In the genomic region with DNA sequence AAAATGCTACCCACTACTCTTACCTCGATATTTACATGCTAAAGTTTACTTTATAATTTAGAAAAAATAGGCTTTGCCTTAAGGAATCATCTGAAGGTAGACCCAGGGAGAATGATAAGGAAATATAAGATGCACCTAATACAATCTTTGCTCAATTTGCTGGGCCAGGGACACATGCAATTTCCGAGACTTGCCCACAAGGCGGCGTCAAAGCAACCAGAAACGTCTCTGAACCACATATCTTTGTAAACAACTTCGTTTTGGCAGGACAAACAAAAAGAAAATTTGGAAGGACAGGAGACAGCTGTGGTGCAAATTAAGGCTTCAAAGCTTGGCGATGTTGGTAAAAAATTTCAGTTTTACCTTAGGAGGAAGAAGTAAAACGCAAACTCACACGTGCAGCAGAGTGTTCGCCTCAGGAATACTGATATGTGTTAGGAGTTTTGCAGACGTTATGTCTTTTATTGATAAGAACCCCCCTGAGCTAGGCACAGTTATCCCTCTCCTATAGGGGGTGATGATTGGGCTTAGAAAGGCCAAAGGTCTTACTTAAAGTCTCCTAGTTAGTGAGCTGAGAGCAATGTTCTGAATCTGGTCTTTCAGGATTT, we compare ENCODE assay signal across 8 cellular contexts.
DNase-seq lines count a peak whose midpoint lies in the region; TF ChIP-seq lines count a peak whose summit lies in the region.

No MANE protein-coding gene starts in this region.

- H3K36me3 ChIP-seq in adrenal gland (replicated peaks in 1 of 2) (no peaks in the 10 kb centered on the region), smooth muscle cell (ENCODE audit: low read depth) (no peaks in the 10 kb centered on the region)

- H4K20me1 ChIP-seq in smooth muscle cell (ENCODE audit: low read depth), result no peaks in the 10 kb centered on the region

- no peak for DNase-seq in AG04449 (ENCODE audit: low read depth, low spot score)
- DNase-seq in GM20000 (ENCODE audit: low spot score), result peak; percentile 57
- peak; percentile 14 for DNase-seq in SW480 (ENCODE audit: low spot score)
- peak; percentile 23 to 76 (median 43) for DNase-seq in adrenal gland
- DNase-seq in hepatic stellate cell (ENCODE audit: low spot score), result peak; percentile 11
- DNase-seq in smooth muscle cell (lab: John Stamatoyannopoulos, UW; ENCODE audit: unreplicated experiment), result no peak
- DNase-seq in NCI-H2227 (lab: John Stamatoyannopoulos, UW; ENCODE audit: unreplicated experiment), result no peak
- DNase-seq in NCI-H2196 treated with DMSO at 0.1 percent for 48 hours (lab: John Stamatoyannopoulos, UW; ENCODE audit: unreplicated experiment), result no peak

- TF ChIP-seq POLR2A in adrenal gland (IDR thresholded peaks at IDR 0.05), result no peak

- no peaks in the 10 kb centered on the region for H3K79me2 ChIP-seq in smooth muscle cell (ENCODE audit: low read depth)

- H3K4me1 ChIP-seq in adrenal gland (replicated peaks in 1 of 2), result no peaks in the 10 kb centered on the region
- no peaks in the 10 kb centered on the region for H3K4me1 ChIP-seq in smooth muscle cell (ENCODE audit: low read depth)

- no peak overlapping the region for H3K4me3 ChIP-seq in AG04449 (ENCODE audit: low read depth, low read length)
- H3K4me3 ChIP-seq in adrenal gland, result no peak overlapping the region
- no peak overlapping the region for H3K4me3 ChIP-seq in smooth muscle cell

- POLR2A ChIA-PET in AG04449 (lab: Yijun Ruan, JAX), result no interaction called here

- no peak overlapping the region for H3K27ac ChIP-seq in adrenal gland
- H3K27ac ChIP-seq in smooth muscle cell (ENCODE audit: low read depth), result no peak overlapping the region

- no peaks in the 10 kb centered on the region for H3K9me3 ChIP-seq in adrenal gland (replicated peaks in 1 of 3)
- H3K9me3 ChIP-seq in smooth muscle cell (replicated peaks; ENCODE audit: low read depth), result no peaks in the 10 kb centered on the region

- H2AFZ ChIP-seq in smooth muscle cell (ENCODE audit: low read depth), result no peak overlapping the region

- intact Hi-C loops in adrenal gland (cut with DNase I), result loop anchor here in 1 of 2 donors (10.0 kb wide), 1 partner anchor 229 kb away; no protein-coding TSS in a partner anchor

- no peak overlapping the region for H3K9ac ChIP-seq in smooth muscle cell (ENCODE audit: low read depth)

- CTCF ChIA-PET in AG04449 (lab: Yijun Ruan, JAX), result interaction anchor here (0.9 to 1.7 kb wide), 6 partner anchors 12 to 965 kb away, joined by 3 to 7 read pairs (median 4); partner anchors contain the start of gene SFMBT2

- 15 to 21% (median 17%) methylated on average over 11 of the region's 11 CpGs for WGBS in adrenal gland, 4 donors
- WGBS in smooth muscle cell (ENCODE audit: low lambda C conversion rate), result 40% methylated on average over 11 of the region's 11 CpGs

- no peak overlapping the region for H3K4me2 ChIP-seq in smooth muscle cell

- H3F3A ChIP-seq in smooth muscle cell (ENCODE audit: low read depth), result no peaks in the 10 kb centered on the region

- H3K27me3 ChIP-seq in adrenal gland (no peaks in the 10 kb centered on the region), smooth muscle cell (ENCODE audit: low read depth) (no peaks in the 10 kb centered on the region)

- TF ChIP-seq CTCF in AG04449 (IDR thresholded peaks at IDR 0.05; ENCODE audit: insufficient read depth, low read length, missing control alignments), result peak; percentile 55
- peak; percentile 48 for TF ChIP-seq CTCF in GM20000 (IDR thresholded peaks at IDR 0.05; ENCODE audit: extremely low read depth, missing control alignments)
- peak; percentile 39 to 59 (median 50) for TF ChIP-seq CTCF in adrenal gland (IDR thresholded peaks at IDR 0.05)
- peak; percentile 53 for TF ChIP-seq CTCF in smooth muscle cell (IDR thresholded peaks at IDR 0.05; ENCODE audit: borderline replicate concordance, insufficient read depth, poor library complexity, severe bottlenecking)

Comparison
In these comparisons a context has a peak if more than half of its experiments do, and no peak if none do; other contexts are left out.
1. DNase-seq: peak in GM20000 (single experiment), SW480 (single experiment), adrenal gland (7 of 7) and hepatic stellate cell (single experiment); none in AG04449 (single experiment), smooth muscle cell (single experiment), NCI-H2227 (single experiment) and NCI-H2196 treated with DMSO at 0.1 percent for 48 hours (single experiment).
2. Peak in every context shown above with its lines, with median percentiles within 50 percentile points of each other: CTCF ChIP-seq.